ENCODE assay signal across 25 cellular contexts in the genomic region with DNA sequence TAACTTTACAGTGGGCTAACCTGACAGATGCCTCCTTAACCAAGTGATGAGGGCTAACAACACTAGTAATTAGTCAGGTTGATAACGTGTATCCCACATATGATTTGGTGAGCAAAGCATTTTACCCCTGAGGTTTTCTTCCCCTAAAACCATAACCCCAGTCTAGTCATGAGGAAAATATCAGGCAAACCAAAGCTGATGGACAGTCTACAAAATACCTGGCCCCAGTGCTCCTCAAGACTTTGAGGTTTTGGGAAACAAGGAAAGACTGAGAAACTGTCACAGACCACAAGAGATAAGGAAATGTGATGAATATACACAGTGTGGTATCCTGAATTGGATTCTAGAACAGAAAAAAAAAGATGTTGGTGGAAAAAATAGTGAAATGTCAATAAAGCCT. TPM values are rescaled to one million over a fixed set of nuclear protein-coding genes. Genes with fewer than 3 reads are reported as not detected.
A peak's percentile ranks its signal among the peaks of the same experiment; 100 is the strongest.
DNase-seq lines count a peak whose midpoint lies in the region; ATAC-seq, FAIRE-seq and TF ChIP-seq lines count a peak whose summit lies in the region.
"Had no signal": no experiment of that assay in that cellular context is flagged by ENCODE, and none has a peak within 500 bp of the region (broad histone marks: within the 10 kb centered on the region; RNA-seq: fewer than 3 reads in every experiment).

No MANE protein-coding gene starts in this region.

- peaks cover 8% of the 10 kb centered on the region; the same call in 1 of the 3 replicates for H3K79me2 ChIP-seq in K562 (ENCODE audit: control insufficient read depth, insufficient read depth, low read length)

- no peak overlapping the region for H2AFZ ChIP-seq in K562 (ENCODE audit: low read depth, low read length)
- H2AFZ ChIP-seq: GM23248 had no signal

- FAIRE-seq in K562 (lab: Jason Lieb, UNC), result peak; percentile 29
- no peak for FAIRE-seq in small intestine (lab: Jason Lieb, UNC)
- FAIRE-seq: A204.1, GM12891, GM19239, H1 had no signal

- no peaks in the 10 kb centered on the region for H3K9me1 ChIP-seq in K562 (ENCODE audit: control insufficient read depth, insufficient read depth, low read length)

- peak overlapping the region; percentile 90 to 94 for H3K27ac Mint-ChIP-seq in natural killer cell treated with Interleukin-12 subunit alpha and Interleukin-12 subunit beta and Interleukin-15 and Interleukin-18, amount 100 ng/mL, for 72 hours
- no peak overlapping the region for H3K27ac Mint-ChIP-seq in natural killer cell
- no peak overlapping the region for H3K27ac Mint-ChIP-seq in CD8-positive, alpha-beta memory T cell
- H3K27ac Mint-ChIP-seq: B cell; CD4-positive, alpha-beta T cell had no signal

- BruUV-seq in K562 (replicated peaks; lab: Mats Ljungman, UMichigan), result no TSS peak

- DNase-seq in natural killer cell treated with Interleukin-12 subunit alpha and Interleukin-12 subunit beta and Interleukin-15 and Interleukin-18, amount 100 ng/mL, for 72 hours (ENCODE audit: low spot score), result no peak
- DNase-seq in natural killer cell (no peak), amniotic epithelial cell (ENCODE audit: low read depth) (peak; percentile 59), K562 (ENCODE audit: extremely low read depth in 1 of 4, low spot score in 3 of 4) (no peak), gastrocnemius medialis (no peak), small intestine (no peak), SHP77 treated with DMSO at 0.1 percent for 48 hours (lab: John Stamatoyannopoulos, UW) (no peak)
- DNase-seq in CD8-positive, alpha-beta memory T cell, result no peak
- DNase-seq: Calu3; CD4-positive, alpha-beta T cell; COR-L47; DMS53; DMS79 treated with DMSO at 0.1 percent for 48 hours; GF-D8; GM23248; H9 had no signal

- TF ChIP-seq EP300 in K562 (IDR thresholded peaks at IDR 0.05; ENCODE audit: low read length), result no peak

- H3K9me3 ChIP-seq in K562 (replicated peaks; ENCODE audit: control insufficient read depth, insufficient read depth, low read depth, low read length) (no peaks in the 10 kb centered on the region), gastrocnemius medialis (no peaks in the 10 kb centered on the region), small intestine (ENCODE audit: control insufficient read depth, low read depth) (no peaks in the 10 kb centered on the region)
- no peaks in the 10 kb centered on the region for H3K9me3 ChIP-seq in CD8-positive, alpha-beta memory T cell (ENCODE audit: low read length)
- H3K9me3 ChIP-seq: BLaER1 had no signal

- POLR2A ChIA-PET in K562 (lab: Yijun Ruan, JAX), result no interaction called here
- POLR2A ChIA-PET in CD8-positive, alpha-beta memory T cell (lab: Charles Lee), result no interaction called here

- H3K36me3 Mint-ChIP-seq in natural killer cell treated with Interleukin-12 subunit alpha and Interleukin-12 subunit beta and Interleukin-15 and Interleukin-18, amount 100 ng/mL, for 72 hours, result peaks cover 20% of the 10 kb centered on the region
- H3K36me3 Mint-ChIP-seq in natural killer cell, result no peaks in the 10 kb centered on the region
- H3K36me3 Mint-ChIP-seq in CD8-positive, alpha-beta memory T cell, result peaks cover 0 to 2% (median 0%) of the 10 kb centered on the region in 3 donors

- H3K4me3 ChIP-seq in K562 (no peak overlapping the region), gastrocnemius medialis (no peak overlapping the region), small intestine (ENCODE audit: low read depth in 1 of 2, low read length in 2 of 2) (no peak overlapping the region)
- H3K4me3 ChIP-seq in CD8-positive, alpha-beta memory T cell (ENCODE audit: low read length), result no peak overlapping the region
- H3K4me3 ChIP-seq: BLaER1, GM23248 had no signal

- H3K4me1 ChIP-seq in K562 (replicated peaks in 1 of 2; ENCODE audit: control insufficient read depth in 2 of 2, insufficient read depth in 2 of 2, low read length in 2 of 2) (peaks cover 0 to 4% of the 10 kb centered on the region in 2 experiments; a peak in 2 of 5 replicates), gastrocnemius medialis (peaks cover 65 to 88% of the 10 kb centered on the region in 2 donors), small intestine (ENCODE audit: control insufficient read depth in 2 of 2, insufficient read depth in 1 of 2, low read depth in 1 of 2, low read length in 1 of 2) (no peaks in the 10 kb centered on the region)
- H3K4me1 ChIP-seq in CD8-positive, alpha-beta memory T cell (ENCODE audit: insufficient read depth, low read length), result no peaks in the 10 kb centered on the region
- H3K4me1 ChIP-seq: BLaER1 had no signal

- no peak overlapping the region for H3K4me2 ChIP-seq in K562 (ENCODE audit: insufficient read depth, low read length)
- H3K4me2 ChIP-seq: BLaER1 had no signal

- ATAC-seq in natural killer cell treated with Interleukin-12 subunit alpha and Interleukin-12 subunit beta and Interleukin-15 and Interleukin-18, amount 100 ng/mL, for 72 hours, result no peak
- no peak for ATAC-seq in natural killer cell
- ATAC-seq in K562, result no peak
- ATAC-seq in gastrocnemius medialis, result no peak
- ATAC-seq: HCT116 had no signal

- in situ Hi-C loops in K562 (cut with MboI) (no loop called here), gastrocnemius medialis (cut with MboI; ENCODE audit: low sequenced_read_pairs in 4 of 4) (no loop called here)

- H3K27me3 Mint-ChIP-seq in natural killer cell treated with Interleukin-12 subunit alpha and Interleukin-12 subunit beta and Interleukin-15 and Interleukin-18, amount 100 ng/mL, for 72 hours, result no peaks in the 10 kb centered on the region
- no peaks in the 10 kb centered on the region for H3K27me3 Mint-ChIP-seq in natural killer cell (ENCODE audit: low read depth in 2 of 2)
- no peaks in the 10 kb centered on the region for H3K27me3 Mint-ChIP-seq in CD8-positive, alpha-beta memory T cell
- H3K27me3 Mint-ChIP-seq: B cell; CD4-positive, alpha-beta T cell had no signal

- H3K36me3 ChIP-seq in K562 (ENCODE audit: control insufficient read depth, insufficient read depth, low read length), result peaks cover 22% of the 10 kb centered on the region
- H3K36me3 ChIP-seq in gastrocnemius medialis, result peaks cover 0 to 5% of the 10 kb centered on the region in 2 donors
- H3K36me3 ChIP-seq in small intestine (ENCODE audit: control insufficient read depth in 2 of 2, insufficient read depth in 2 of 2, low read length in 2 of 2), result no peaks in the 10 kb centered on the region
- no peaks in the 10 kb centered on the region for H3K36me3 ChIP-seq in CD8-positive, alpha-beta memory T cell (ENCODE audit: insufficient read depth, low read length)

- no peak overlapping the region for H3K27ac ChIP-seq in K562 (ENCODE audit: extremely low read depth, low read depth, low read length)
- H3K27ac ChIP-seq in gastrocnemius medialis, result peak overlapping the region; percentile 71 to 76 (median 74)
- no peak overlapping the region for H3K27ac ChIP-seq in small intestine (ENCODE audit: low read depth in 1 of 2, low read length in 1 of 2)
- H3K27ac ChIP-seq in CD8-positive, alpha-beta memory T cell (ENCODE audit: low read depth, low read length), result no peak overlapping the region
- H3K27ac ChIP-seq: 22Rv1, BLaER1, C4-2B, GM23248 had no signal

- peaks cover 57 to 66% of the 10 kb centered on the region in 2 donors for H3K4me1 Mint-ChIP-seq in natural killer cell treated with Interleukin-12 subunit alpha and Interleukin-12 subunit beta and Interleukin-15 and Interleukin-18, amount 100 ng/mL, for 72 hours (ENCODE audit: low read depth in 2 of 2)
- H3K4me1 Mint-ChIP-seq in natural killer cell, result no peaks in the 10 kb centered on the region
- H3K4me1 Mint-ChIP-seq in CD8-positive, alpha-beta memory T cell, result peaks cover 10 to 28% (median 28%) of the 10 kb centered on the region in 3 donors
- H3K4me1 Mint-ChIP-seq: B cell had no signal

- H4K20me1 ChIP-seq in K562 (replicated peaks; ENCODE audit: control insufficient read depth, insufficient read depth, low read length), result no peaks in the 10 kb centered on the region

- WGBS in K562 (ENCODE audit: insufficient coverage, low coverage, missing lambda C conversion rate), result 64% methylated on average over 1 of the region's 1 CpG
- 92 to 96% (median 92%) methylated on average over 1 of the region's 1 CpG for WGBS in small intestine, 3 donors

- TF ChIP-seq CTCF in natural killer cell (IDR thresholded peaks at IDR 0.05) (no peak), K562 (IDR thresholded peaks at IDR 0.05 in 2 of 3, conservative IDR thresholded peaks at IDR 0.05 in 1 of 3; ENCODE audit: insufficient read depth in 2 of 3, low read depth in 1 of 3, low read length in 3 of 3) (no peak), gastrocnemius medialis (IDR thresholded peaks at IDR 0.05 in 4 of 5, conservative IDR thresholded peaks at IDR 0.05 in 1 of 5) (no peak)

- intact Hi-C loops in natural killer cell (cut with micrococcal nuclease) (no loop called here), K562 (cut with micrococcal nuclease) (no loop called here), gastrocnemius medialis (cut with DNase I; ENCODE audit: low total_unique reads) (no loop called here)

- peaks cover 7% of the 10 kb centered on the region for H3K9me3 Mint-ChIP-seq in natural killer cell treated with Interleukin-12 subunit alpha and Interleukin-12 subunit beta and Interleukin-15 and Interleukin-18, amount 100 ng/mL, for 72 hours
- H3K9me3 Mint-ChIP-seq in natural killer cell, result no peaks in the 10 kb centered on the region
- H3K9me3 Mint-ChIP-seq in CD8-positive, alpha-beta memory T cell, result no peaks in the 10 kb centered on the region
- H3K9me3 Mint-ChIP-seq: CD4-positive, alpha-beta T cell; H9 had no signal

- CTCF ChIA-PET in K562 (lab: Yijun Ruan, JAX; ENCODE audit: low intra/inter-chr PET ratio), result no interaction called here
- CTCF ChIA-PET in CD8-positive, alpha-beta memory T cell (lab: Charles Lee), result no interaction called here

- TF ChIP-seq POLR2A in K562 (conservative IDR thresholded peaks at IDR 0.05), result no peak
- no peak for TF ChIP-seq POLR2A in gastrocnemius medialis (IDR thresholded peaks at IDR 0.05)

- H3K27me3 ChIP-seq in K562 (ENCODE audit: control insufficient read depth in 2 of 2, insufficient read depth in 2 of 2, low read length in 2 of 2), result no peaks in the 10 kb centered on the region
- H3K27me3 ChIP-seq in gastrocnemius medialis, result no peaks in the 10 kb centered on the region
- no peaks in the 10 kb centered on the region for H3K27me3 ChIP-seq in small intestine (ENCODE audit: control insufficient read depth in 2 of 2, insufficient read depth in 2 of 2, low read length in 2 of 2)
- no peaks in the 10 kb centered on the region for H3K27me3 ChIP-seq in CD8-positive, alpha-beta memory T cell (ENCODE audit: insufficient read depth, low read length, poor library complexity, severe bottlenecking)
- H3K27me3 ChIP-seq: BLaER1 had no signal

- H3K9ac ChIP-seq in K562 (ENCODE audit: insufficient read depth in 1 of 2, low read depth in 2 of 2, low read length in 2 of 2), result no peak overlapping the region
- H3K9ac ChIP-seq: BLaER1, GM23248 had no signal

- no peak overlapping the region for H3K4me3 Mint-ChIP-seq in natural killer cell treated with Interleukin-12 subunit alpha and Interleukin-12 subunit beta and Interleukin-15 and Interleukin-18, amount 100 ng/mL, for 72 hours
- no peak overlapping the region for H3K4me3 Mint-ChIP-seq in natural killer cell
- H3K4me3 Mint-ChIP-seq in CD8-positive, alpha-beta memory T cell, result no peak overlapping the region
- H3K4me3 Mint-ChIP-seq: B cell; CD4-positive, alpha-beta T cell; H9 had no signal

- no peak for TF ChIP-seq RAD21 in K562 (CRISPR knock-in tag; conservative IDR thresholded peaks at IDR 0.05 in 1 of 2, IDR thresholded peaks at IDR 0.05 in 1 of 2)

RNA-seq across cellular contexts. Expression of a gene that starts 28.5 kb away (rescaled TPM):
- total RNA-seq in natural killer cell treated with Interleukin-12 subunit alpha and Interleukin-12 subunit beta and Interleukin-15 and Interleukin-18, amount 100 ng/mL, for 72 hours, result 10 to 100 TPM; 30.1 to 76.8 TPM
- total RNA-seq in natural killer cell, result 1 to 10 TPM; 1.6 to 3.0 (median 2.5) TPM
- 28.1 and 49.5 TPM in 2 replicates for total RNA-seq in K562 (2011; cell fraction: chromatin; rRNA removed; ENCODE audit: low replicate concordance)
- total RNA-seq in K562 (2011; cell fraction: nucleolus; rRNA removed), result 9.5 and 14.5 TPM in 2 replicates
- total RNA-seq in K562 (2011; cell fraction: nucleoplasm; rRNA removed), result 23.2 and 33.6 TPM in 2 replicates
- total RNA-seq in K562 (2014; rRNA removed), result 19.2 and 19.3 TPM in 2 replicates
- 34.2 and 38.0 TPM in 2 replicates for total RNA-seq in K562 (2014; rRNA removed; fragmentation: Illumina TruSeq; extraction: Trizol)
- total RNA-seq in K562 (2015; rRNA removed; fragmentation: Illumina TruSeq; extraction: Trizol), result 30.2 and 32.8 TPM in 2 replicates
- total RNA-seq in K562 (2021), result 28.2 and 30.4 TPM in 2 replicates
- 26.0 and 29.8 TPM in 2 replicates for polyA plus RNA-seq in K562 (2011; rRNA removed)
- polyA plus RNA-seq in K562 (2011; cell fraction: cytosol; rRNA removed), result 8.6 and 15.5 TPM in 2 replicates
- 13.8 and 17.0 TPM in 2 replicates for polyA plus RNA-seq in K562 (2011; cell fraction: nucleus; rRNA removed)
- 15.6 and 16.9 TPM in 2 replicates for polyA plus RNA-seq in K562 (2012)
- 25.6 and 27.3 TPM in 2 replicates for polyA plus RNA-seq in K562 (2014; fragmentation: Illumina TruSeq; extraction: Trizol)
- polyA plus RNA-seq in K562 (2014; fragmentation: Nextera tagmentation; extraction: Ambion mirVana), result 1 to 10 TPM; 9.8 to 9.9 TPM
- polyA plus RNA-seq in K562 (2014; rRNA removed), result 16.0 and 17.2 TPM in 2 replicates
- polyA minus RNA-seq in K562 (2011; rRNA and poly(A)+ RNA removed), result 47.1 and 53.1 TPM in 2 replicates
- 25.6 and 51.2 TPM in 2 replicates for polyA minus RNA-seq in K562 (2011; cell fraction: cytosol; rRNA and poly(A)+ RNA removed)
- polyA minus RNA-seq in K562 (2011; cell fraction: nucleus; rRNA and poly(A)+ RNA removed), result 16.3 and 27.7 TPM in 2 replicates
- total RNA-seq in gastrocnemius medialis, result 100 to 1,000 TPM; 225 to 517 (median 280) TPM
- polyA plus RNA-seq in small intestine, result 10 to 100 TPM in 1 of 3 donors, 1 to 10 TPM in 2; 2.0 to 21.9 (median 5.1) TPM
- total RNA-seq in CD8-positive, alpha-beta memory T cell, result 10 to 100 TPM; 11.2 to 14.1 TPM
- 1.9 TPM for polyA plus RNA-seq in CD8-positive, alpha-beta memory T cell

Comparison
In these comparisons a context has a peak if more than half of its experiments do, and no peak if none do; other contexts are left out.
1. H3K27ac Mint-ChIP-seq: peak in natural killer cell treated with Interleukin-12 subunit alpha and Interleukin-12 subunit beta and Interleukin-15 and Interleukin-18, amount 100 ng/mL, for 72 hours (2 of 2); none in natural killer cell (0 of 2) and CD8-positive, alpha-beta memory T cell (0 of 8).
2. H3K27ac ChIP-seq: peak in gastrocnemius medialis (4 of 4); none in K562 (single experiment), small intestine (0 of 2) and CD8-positive, alpha-beta memory T cell (single experiment).